Comparison of ENCODE assay signal across 8 cellular contexts in genomic region chr12:108690799-108691153, GRCh38. TPM values are rescaled to one million over a fixed set of nuclear protein-coding genes. Genes with fewer than 3 reads are reported as not detected.
DNase-seq lines count a peak whose midpoint lies in the region; ATAC-seq and TF ChIP-seq lines count a peak whose summit lies in the region.

No MANE protein-coding gene starts in this region.

- H3K36me3 ChIP-seq in liver (ENCODE audit: control insufficient read depth in 4 of 4, insufficient read depth in 3 of 4, low read depth in 1 of 4, low read length in 3 of 4) = peaks cover 2 to 6% (median 4%) of the 10 kb centered on the region in 4 donors
- H3K36me3 ChIP-seq in transverse colon = no peaks in the 10 kb centered on the region

- H3K27me3 ChIP-seq in liver (ENCODE audit: control insufficient read depth in 4 of 4, insufficient read depth in 4 of 4, low read length in 3 of 4) = no peaks in the 10 kb centered on the region
- no peaks in the 10 kb centered on the region for H3K27me3 ChIP-seq in transverse colon

- peaks cover 4% of the 10 kb centered on the region for H3K9me3 Mint-ChIP-seq in activated naive CD4-positive, alpha-beta T cell treated with anti-CD3 and anti-CD28 coated beads, Interleukin-2, amount 50 U/mL, for 24 hours
- H3K9me3 Mint-ChIP-seq in activated naive CD8-positive, alpha-beta T cell (ENCODE audit: low read depth) = no peaks in the 10 kb centered on the region

- H3K27me3 Mint-ChIP-seq in activated naive CD4-positive, alpha-beta T cell treated with anti-CD3 and anti-CD28 coated beads, Interleukin-2, amount 50 U/mL, for 24 hours = no peaks in the 10 kb centered on the region
- H3K27me3 Mint-ChIP-seq in activated naive CD8-positive, alpha-beta T cell = no peaks in the 10 kb centered on the region

- peak overlapping the region in 1 of 2 donors; percentile 40 for H3K9ac ChIP-seq in liver (ENCODE audit: low read depth in 1 of 2, low read length in 2 of 2)

- H3K4me3 Mint-ChIP-seq in activated naive CD4-positive, alpha-beta T cell treated with anti-CD3 and anti-CD28 coated beads, Interleukin-2, amount 50 U/mL, for 24 hours = peak overlapping the region; percentile 80
- peak overlapping the region; percentile 75 for H3K4me3 Mint-ChIP-seq in activated naive CD8-positive, alpha-beta T cell

- in situ Hi-C loops in transverse colon (cut with MboI; ENCODE audit: low pct_ligation_motif_present in 1 of 4, low pct_unique_long_range_greater_than_20kb in 1 of 4, low sequenced_read_pairs in 3 of 4) = no loop called here

- H3K27ac Mint-ChIP-seq in activated naive CD4-positive, alpha-beta T cell treated with anti-CD3 and anti-CD28 coated beads, Interleukin-2, amount 50 U/mL, for 24 hours = peak overlapping the region; percentile 98
- H3K27ac Mint-ChIP-seq in activated naive CD8-positive, alpha-beta T cell = peak overlapping the region; percentile 97

- no peak for TF ChIP-seq POLR2A in transverse colon (IDR thresholded peaks at IDR 0.05)

- H3K36me3 Mint-ChIP-seq in activated naive CD4-positive, alpha-beta T cell treated with anti-CD3 and anti-CD28 coated beads, Interleukin-2, amount 50 U/mL, for 24 hours = no peaks in the 10 kb centered on the region
- H3K36me3 Mint-ChIP-seq in activated naive CD8-positive, alpha-beta T cell = no peaks in the 10 kb centered on the region

- H3K4me3 ChIP-seq in liver (ENCODE audit: low read depth in 1 of 3, low read length in 3 of 3) (no peak overlapping the region), transverse colon (peak overlapping the region in 2 of 4 donors; percentile 3 to 11)

- WGBS in liver = 81% methylated on average over 2 of the region's 2 CpGs
- WGBS in transverse colon (ENCODE audit: low coverage in 1 of 2), 2 donors = 57 to 69% methylated on average over 2 of the region's 2 CpGs

- H3K4me1 ChIP-seq in liver (ENCODE audit: control insufficient read depth in 4 of 4, insufficient read depth in 4 of 4, low read length in 3 of 4) (peaks cover 0 to 20% (median 13%) of the 10 kb centered on the region in 4 donors), transverse colon (peaks cover 26 to 68% (median 47%) of the 10 kb centered on the region in 4 donors)

- TF ChIP-seq CTCF in liver (IDR thresholded peaks at IDR 0.05; ENCODE audit: low read depth, low read length, missing input control) (no peak), transverse colon (IDR thresholded peaks at IDR 0.05) (no peak), omental fat pad (IDR thresholded peaks at IDR 0.05) (no peak)

- ATAC-seq in omental fat pad (ENCODE audit: low FRiP score) = no peak
- no peak for ATAC-seq in GM21515 (IDR thresholded peaks at IDR 0.05; ENCODE audit: unreplicated experiment)

- TF ChIP-seq EP300 in transverse colon (IDR thresholded peaks at IDR 0.05; ENCODE audit: low read depth) = no peak

- peak overlapping the region; percentile 71 to 78 for H3K27ac ChIP-seq in liver (ENCODE audit: low read depth in 1 of 2, low read length in 2 of 2)
- H3K27ac ChIP-seq in transverse colon = peak overlapping the region; percentile 84 to 94 (median 88)

- no peak for DNase-seq in activated naive CD4-positive, alpha-beta T cell treated with Interleukin-2 at 50 U/mL for 16 hours
- DNase-seq in transverse colon (no peak), omental fat pad (ENCODE audit: low spot score) (no peak), AG08396 (ENCODE audit: low spot score) (no peak)

- H3K9me3 ChIP-seq in liver (ENCODE audit: control insufficient read depth in 4 of 4, low read length in 3 of 4) (no peaks in the 10 kb centered on the region), transverse colon (no peaks in the 10 kb centered on the region)

- TF ChIP-seq RAD21 in liver (IDR thresholded peaks at IDR 0.05) = no peak

- intact Hi-C loops in transverse colon (cut with DNase I; ENCODE audit: low total_unique reads) = no loop called here

- H3K4me1 Mint-ChIP-seq in activated naive CD4-positive, alpha-beta T cell treated with anti-CD3 and anti-CD28 coated beads, Interleukin-2, amount 50 U/mL, for 24 hours = peaks cover 73% of the 10 kb centered on the region
- H3K4me1 Mint-ChIP-seq in activated naive CD8-positive, alpha-beta T cell (ENCODE audit: low read depth) = peaks cover 69% of the 10 kb centered on the region

TF ChIP-seq in liver, 16 proteins besides CTCF, POLR2A, EP300 and RAD21:
- TF ChIP-seq EGR1 (IDR thresholded peaks at IDR 0.05; ENCODE audit: low read depth in 2 of 2) (no peak), TAF1 (conservative IDR thresholded peaks at IDR 0.05) (no peak), FOXA1 (IDR thresholded peaks at IDR 0.05) (no peak), SP1 (IDR thresholded peaks at IDR 0.05) (no peak), NR2F2 (IDR thresholded peaks at IDR 0.05) (no peak), JUND (IDR thresholded peaks at IDR 0.05) (no peak), MAX (IDR thresholded peaks at IDR 0.05) (no peak), ATF3 (IDR thresholded peaks at IDR 0.05) (no peak), YY1 (IDR thresholded peaks at IDR 0.05) (no peak), HNF4G (IDR thresholded peaks at IDR 0.05) (no peak), FOXA2 (IDR thresholded peaks at IDR 0.05) (no peak), HNF4A (conservative IDR thresholded peaks at IDR 0.05) (no peak), GABPA (IDR thresholded peaks at IDR 0.05 in 1 of 2, conservative IDR thresholded peaks at IDR 0.05 in 1 of 2) (no peak), RXRA (IDR thresholded peaks at IDR 0.05) (no peak), ZBTB33 (IDR thresholded peaks at IDR 0.05) (no peak), REST (IDR thresholded peaks at IDR 0.05) (no peak)

RNA-seq across cellular contexts. Expression of gene CORO1C, which starts 40.5 kb away (rescaled TPM):
- total RNA-seq in liver (10 to 100 TPM; 45.8 to 58.6 TPM), transverse colon (100 to 1,000 TPM in 3 of 4 donors, 10 to 100 TPM in 1; 68.1 to 153 (median 128) TPM), omental fat pad (100 to 1,000 TPM; 100 to 273 (median 154) TPM)
- 10 to 100 TPM; 23.2 to 38.1 TPM for polyA plus RNA-seq in liver

RNA-seq across cellular contexts. Expression of gene SELPLG, which starts 57.1 kb away (rescaled TPM):
- total RNA-seq in liver = 1 to 10 TPM; 4.8 to 9.6 TPM
- 1 to 10 TPM; 2.1 to 4.8 TPM for polyA plus RNA-seq in liver
- 1 to 10 TPM; 1.6 to 9.4 (median 3.6) TPM for total RNA-seq in transverse colon
- 10 to 100 TPM; 12.4 to 45.6 (median 18.3) TPM for total RNA-seq in omental fat pad
